ENCODE assay signal across 10 cellular contexts in the genomic region with DNA sequence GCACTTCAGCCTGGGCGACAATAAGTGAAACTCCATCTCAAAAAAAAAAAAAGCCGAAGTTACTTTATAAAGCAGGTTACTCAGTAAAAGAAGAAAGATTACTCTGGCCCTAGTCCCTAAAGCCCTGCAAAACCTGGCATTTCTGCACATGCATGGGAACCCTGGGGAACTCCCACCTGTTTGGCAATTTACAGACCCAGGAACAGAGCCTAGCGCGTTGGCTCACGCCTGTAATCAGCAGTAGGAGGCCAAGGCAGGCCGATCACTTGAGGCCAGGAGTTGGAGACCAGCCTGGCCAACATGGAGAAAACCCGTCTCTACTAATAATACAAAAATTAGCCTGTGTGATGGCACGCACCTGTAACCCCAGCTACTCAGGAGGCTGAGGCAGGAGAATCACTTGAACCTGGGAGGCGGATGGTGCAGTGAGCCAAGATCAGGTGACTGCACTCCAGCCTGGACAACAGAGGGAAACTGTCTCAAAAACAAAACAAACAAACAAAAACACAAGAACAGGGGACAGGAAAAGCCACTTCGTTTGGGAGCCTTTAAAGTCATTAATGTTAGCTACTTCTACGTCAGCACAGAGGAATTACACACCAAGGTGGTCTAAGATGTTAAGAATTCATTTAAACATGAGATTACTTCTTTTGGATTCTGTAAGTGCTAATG. TPM values are rescaled to one million over a fixed set of nuclear protein-coding genes. Genes with fewer than 3 reads are reported as not detected.
DNase-seq lines count a peak whose midpoint lies in the region; ATAC-seq and TF ChIP-seq lines count a peak whose summit lies in the region.
"Had no signal": no experiment of that assay in that cellular context is flagged by ENCODE, and none has a peak within 500 bp of the region (broad histone marks: within the 10 kb centered on the region; RNA-seq: fewer than 3 reads in every experiment).

No MANE protein-coding gene starts in this region.

- no peaks in the 10 kb centered on the region for H3K4me1 ChIP-seq in upper lobe of right lung

- H3K27ac ChIP-seq in upper lobe of right lung: peak overlapping the region; percentile 28

- H3K4me1 Mint-ChIP-seq in WTC11 (peaks cover 16% of the 10 kb centered on the region), neural crest cell (peaks cover 17% of the 10 kb centered on the region)
- no peaks in the 10 kb centered on the region for H3K4me1 Mint-ChIP-seq in activated CD4-positive, alpha-beta memory T cell treated with anti-CD3 and anti-CD28 coated beads, Interleukin-2, amount 10 ng/mL, durations not matched to agents 7 days and 5 days
- H3K4me1 Mint-ChIP-seq: immature natural killer cell had no signal

- no peaks in the 10 kb centered on the region for H3K9me3 ChIP-seq in upper lobe of right lung

- H3K27ac Mint-ChIP-seq in WTC11 (peak overlapping the region; percentile 89; the same call in 1 of the 2 replicates), neural crest cell (ENCODE audit: unreplicated experiment) (peak overlapping the region; percentile 67)
- H3K27ac Mint-ChIP-seq in activated CD4-positive, alpha-beta memory T cell treated with anti-CD3 and anti-CD28 coated beads, Interleukin-2, amount 10 ng/mL, durations not matched to agents 7 days and 5 days: no peak overlapping the region
- H3K27ac Mint-ChIP-seq: immature natural killer cell had no signal

- H3K36me3 ChIP-seq in upper lobe of right lung: no peaks in the 10 kb centered on the region

- no peaks in the 10 kb centered on the region for H3K9me3 Mint-ChIP-seq in WTC11
- no peaks in the 10 kb centered on the region for H3K9me3 Mint-ChIP-seq in neural crest cell
- no peaks in the 10 kb centered on the region for H3K9me3 Mint-ChIP-seq in activated CD4-positive, alpha-beta memory T cell treated with anti-CD3 and anti-CD28 coated beads, Interleukin-2, amount 10 ng/mL, durations not matched to agents 7 days and 5 days
- H3K9me3 Mint-ChIP-seq: immature natural killer cell had no signal

- no peak overlapping the region for H3K4me3 ChIP-seq in fibroblast of pulmonary artery (replicated peaks; ENCODE audit: low read depth, low read length)
- no peak overlapping the region for H3K4me3 ChIP-seq in upper lobe of right lung

- intact Hi-C loops in upper lobe of right lung (cut with DNase I): no loop called here

- H3K36me3 Mint-ChIP-seq in WTC11 (no peaks in the 10 kb centered on the region), neural crest cell (ENCODE audit: low read depth) (no peaks in the 10 kb centered on the region)
- no peaks in the 10 kb centered on the region for H3K36me3 Mint-ChIP-seq in activated CD4-positive, alpha-beta memory T cell treated with anti-CD3 and anti-CD28 coated beads, Interleukin-2, amount 10 ng/mL, durations not matched to agents 7 days and 5 days (ENCODE audit: low read depth)

- no peaks in the 10 kb centered on the region for H3K27me3 ChIP-seq in upper lobe of right lung

- H3K27me3 Mint-ChIP-seq in WTC11 (ENCODE audit: low read depth) (no peaks in the 10 kb centered on the region), neural crest cell (ENCODE audit: low read depth) (no peaks in the 10 kb centered on the region)
- peaks cover 2% of the 10 kb centered on the region for H3K27me3 Mint-ChIP-seq in activated CD4-positive, alpha-beta memory T cell treated with anti-CD3 and anti-CD28 coated beads, Interleukin-2, amount 10 ng/mL, durations not matched to agents 7 days and 5 days

- no peak for TF ChIP-seq CTCF in WTC11 (IDR thresholded peaks at IDR 0.05)
- TF ChIP-seq CTCF in fibroblast of pulmonary artery (IDR thresholded peaks at IDR 0.05; ENCODE audit: low read length, missing control alignments): no peak
- TF ChIP-seq CTCF in neural crest cell (conservative IDR thresholded peaks at IDR 0.05): no peak
- TF ChIP-seq CTCF in upper lobe of right lung (IDR thresholded peaks at IDR 0.05): no peak

- ATAC-seq in WTC11 (no peak), upper lobe of right lung (no peak), GM21367 (IDR thresholded peaks at IDR 0.05; ENCODE audit: unreplicated experiment) (no peak)

- POLR2A ChIA-PET in WTC11 (lab: Charles Lee): interaction anchor here (0.6 kb wide), 1 partner anchor 36 kb away, joined by 5 read pairs; no protein-coding TSS in a partner anchor
- POLR2A ChIA-PET in activated CD4-positive, alpha-beta memory T cell treated with anti-CD3 and anti-CD28 coated beads, Interleukin-2, amount 10 ng/mL, durations not matched to agents 7 days and 5 days (lab: Charles Lee): no interaction called here

- H3K4me3 Mint-ChIP-seq in WTC11 (no peak overlapping the region), neural crest cell (no peak overlapping the region)
- no peak overlapping the region for H3K4me3 Mint-ChIP-seq in activated CD4-positive, alpha-beta memory T cell treated with anti-CD3 and anti-CD28 coated beads, Interleukin-2, amount 10 ng/mL, durations not matched to agents 7 days and 5 days
- H3K4me3 Mint-ChIP-seq: immature natural killer cell had no signal

- DNase-seq in WTC11 (ENCODE audit: low spot score) (no peak), fibroblast of pulmonary artery (ENCODE audit: low read depth) (peak; percentile 70), neural crest cell (ENCODE audit: low read depth, low spot score) (no peak), upper lobe of right lung (no peak)
- no peak for DNase-seq in activated CD4-positive, alpha-beta T cell treated with anti-CD3 and anti-CD28 coated beads, Interleukin-2, amount 50 U/mL, for 48 hours
- no peak for DNase-seq in activated CD4-positive, alpha-beta memory T cell treated with anti-CD3 and anti-CD28 coated beads, Interleukin-2, amount 10 ng/mL, durations not matched to agents 7 days and 5 days
- no peak for DNase-seq in activated CD4-positive, alpha-beta T cell treated with anti-CD3 and anti-CD28 coated beads, Interleukin-2, amount 50 U/mL, for 1 hour
- DNase-seq: immature natural killer cell, NCI-H2029 had no signal

- CTCF ChIA-PET in WTC11 (lab: Charles Lee): interaction anchor here (0.6 to 1.6 kb wide), 9 partner anchors 11 to 391 kb away, joined by 3 to 6 read pairs (median 4); no protein-coding TSS in a partner anchor
- CTCF ChIA-PET in activated CD4-positive, alpha-beta memory T cell treated with anti-CD3 and anti-CD28 coated beads, Interleukin-2, amount 10 ng/mL, durations not matched to agents 7 days and 5 days (lab: Charles Lee): interaction anchor here (0.7 to 1.1 kb wide), 2 partner anchors 15 to 173 kb away, joined by 3 to 4 read pairs; no protein-coding TSS in a partner anchor

TF ChIP-seq in WTC11, 78 proteins besides CTCF, POLR2A, EP300 and RAD21:
- no peak for TF ChIP-seq JUN (CRISPR knock-in tag; IDR thresholded peaks at IDR 0.05)
- TF ChIP-seq HMGA2 (CRISPR knock-in tag; IDR thresholded peaks at IDR 0.05): no peak
- TF ChIP-seq PRRX2 (CRISPR knock-in tag; IDR thresholded peaks at IDR 0.05): no peak
- TF ChIP-seq TEAD1 (CRISPR knock-in tag; IDR thresholded peaks at IDR 0.05): no peak

RNA-seq across cellular contexts. Expression of a gene that starts 34.1 kb away (rescaled TPM):
- total RNA-seq in WTC11 (2021): 21.7 to 24.5 TPM (median 22.5 TPM) in 3 replicates
- 24.5 and 24.7 TPM in 2 replicates for total RNA-seq in neural crest cell
- total RNA-seq in upper lobe of right lung: 48.4 TPM
- 10 to 100 TPM; 12.8 to 14.0 TPM for total RNA-seq in activated CD4-positive, alpha-beta memory T cell treated with anti-CD3 and anti-CD28 coated beads, Interleukin-2, amount 10 ng/mL, durations not matched to agents 7 days and 5 days

RNA-seq across cellular contexts. Expression of a gene that starts 43.4 kb away (rescaled TPM):
- total RNA-seq in WTC11 (2021) (24.4 to 25.4 TPM (median 24.9 TPM) in 3 replicates), neural crest cell (26.2 and 27.5 TPM in 2 replicates), upper lobe of right lung (26.9 TPM)
- 10 to 100 TPM; 34.9 to 38.6 TPM for total RNA-seq in activated CD4-positive, alpha-beta memory T cell treated with anti-CD3 and anti-CD28 coated beads, Interleukin-2, amount 10 ng/mL, durations not matched to agents 7 days and 5 days
